Comparison of ENCODE assay signal across 11 cellular contexts in genomic region chr16:22670551-22670970, GRCh38.
DNase-seq lines count a peak whose midpoint lies in the region; ATAC-seq and TF ChIP-seq lines count a peak whose summit lies in the region.
"Had no signal": no experiment of that assay in that cellular context is flagged by ENCODE, and none has a peak within 500 bp of the region (broad histone marks: within the 10 kb centered on the region; RNA-seq: fewer than 3 reads in every experiment).

No MANE protein-coding gene starts in this region.

- peak overlapping the region; percentile 30 for H3K4me2 ChIP-seq in Karpas-422 (ENCODE audit: low read depth, low read length, poor library complexity, severe bottlenecking)

- H3K4me3 ChIP-seq in Karpas-422 (ENCODE audit: low read length), result no peak overlapping the region

- ATAC-seq in activated CD8-positive, alpha-beta T cell treated with anti-CD3 and anti-CD28 coated beads for 36 hours, result no peak
- ATAC-seq in activated CD8-positive, alpha-beta T cell treated with anti-CD3 and anti-CD28 coated beads, Interleukin-2, amount 10 ng/mL, durations not matched to agents 7 days and 5 days, result no peak
- ATAC-seq in stimulated activated effector memory CD8-positive, alpha-beta T cell treated with anti-CD3 and anti-CD28 coated beads, Interleukin-12 subunit alpha, Interleukin-12 subunit beta, amount 100 ng/mL, for 72 hours, result peak; percentile 36
- ATAC-seq in GM21515 (IDR thresholded peaks at IDR 0.05; ENCODE audit: unreplicated experiment) (no peak), GM21619 (IDR thresholded peaks at IDR 0.05; ENCODE audit: unreplicated experiment) (no peak)

- H3K4me1 ChIP-seq in Karpas-422 (ENCODE audit: low read length), result peaks cover 8% of the 10 kb centered on the region

- H3K27ac Mint-ChIP-seq in activated CD8-positive, alpha-beta T cell treated with anti-CD3 and anti-CD28 coated beads for 36 hours, result no peak overlapping the region
- H3K27ac Mint-ChIP-seq in activated CD8-positive, alpha-beta T cell treated with anti-CD3 and anti-CD28 coated beads, Interleukin-2, amount 10 ng/mL, durations not matched to agents 7 days and 5 days, result no peak overlapping the region
- H3K27ac Mint-ChIP-seq in stimulated activated effector memory CD8-positive, alpha-beta T cell treated with anti-CD3 and anti-CD28 coated beads, Interleukin-12 subunit alpha, Interleukin-12 subunit beta, amount 100 ng/mL, for 72 hours, result no peak overlapping the region
- H3K27ac Mint-ChIP-seq: CD8-positive, alpha-beta memory T cell; natural killer cell had no signal

- H3K79me2 ChIP-seq in Karpas-422 (ENCODE audit: low read length), result no peaks in the 10 kb centered on the region

- H3K27me3 Mint-ChIP-seq in activated CD8-positive, alpha-beta T cell treated with anti-CD3 and anti-CD28 coated beads for 36 hours, result no peaks in the 10 kb centered on the region
- peaks cover 2% of the 10 kb centered on the region for H3K27me3 Mint-ChIP-seq in activated CD8-positive, alpha-beta T cell treated with anti-CD3 and anti-CD28 coated beads, Interleukin-2, amount 10 ng/mL, durations not matched to agents 7 days and 5 days (ENCODE audit: low read depth)
- H3K27me3 Mint-ChIP-seq: central memory CD8-positive, alpha-beta T cell had no signal

- H2AFZ ChIP-seq in Karpas-422 (ENCODE audit: low read length), result no peak overlapping the region

- no peaks in the 10 kb centered on the region for H3K9me3 ChIP-seq in Karpas-422 (ENCODE audit: low read length)

- POLR2A ChIA-PET in activated CD8-positive, alpha-beta T cell treated with anti-CD3 and anti-CD28 coated beads for 36 hours (lab: Charles Lee), result interaction anchor here (0.6 kb wide), 1 partner anchor 15 kb away, joined by 3 read pairs; no protein-coding TSS in a partner anchor
- POLR2A ChIA-PET in activated CD8-positive, alpha-beta T cell treated with anti-CD3 and anti-CD28 coated beads, Interleukin-2, amount 10 ng/mL, durations not matched to agents 7 days and 5 days (lab: Charles Lee), result interaction anchor here (0.6 kb wide), 1 partner anchor 79 kb away, joined by 3 read pairs; no protein-coding TSS in a partner anchor

- no peak overlapping the region for H3K9ac ChIP-seq in Karpas-422 (ENCODE audit: low read length)

- TF ChIP-seq CTCF in activated CD8-positive, alpha-beta T cell treated with anti-CD3 and anti-CD28 coated beads for 36 hours (IDR thresholded peaks at IDR 0.05), result no peak

- CTCF ChIA-PET in activated CD8-positive, alpha-beta T cell treated with anti-CD3 and anti-CD28 coated beads for 36 hours (lab: Charles Lee), result no interaction called here
- CTCF ChIA-PET in activated CD8-positive, alpha-beta T cell treated with anti-CD3 and anti-CD28 coated beads, Interleukin-2, amount 10 ng/mL, durations not matched to agents 7 days and 5 days (lab: Charles Lee), result no interaction called here

- no peaks in the 10 kb centered on the region for H3K9me3 Mint-ChIP-seq in activated CD8-positive, alpha-beta T cell treated with anti-CD3 and anti-CD28 coated beads for 36 hours
- no peaks in the 10 kb centered on the region for H3K9me3 Mint-ChIP-seq in activated CD8-positive, alpha-beta T cell treated with anti-CD3 and anti-CD28 coated beads, Interleukin-2, amount 10 ng/mL, durations not matched to agents 7 days and 5 days (ENCODE audit: insufficient read depth)
- H3K9me3 Mint-ChIP-seq in stimulated activated effector memory CD8-positive, alpha-beta T cell treated with anti-CD3 and anti-CD28 coated beads, Interleukin-12 subunit alpha, Interleukin-12 subunit beta, amount 100 ng/mL, for 72 hours, result no peaks in the 10 kb centered on the region
- H3K9me3 Mint-ChIP-seq: CD8-positive, alpha-beta memory T cell; central memory CD8-positive, alpha-beta T cell; natural killer cell had no signal

- H3K27ac ChIP-seq in Karpas-422 (ENCODE audit: low read length), result no peak overlapping the region

- no peaks in the 10 kb centered on the region for H3K9me2 ChIP-seq in Karpas-422 (replicated peaks; ENCODE audit: insufficient read depth, low read length)

- H3K4me3 Mint-ChIP-seq in activated CD8-positive, alpha-beta T cell treated with anti-CD3 and anti-CD28 coated beads for 36 hours, result no peak overlapping the region
- H3K4me3 Mint-ChIP-seq in activated CD8-positive, alpha-beta T cell treated with anti-CD3 and anti-CD28 coated beads, Interleukin-2, amount 10 ng/mL, durations not matched to agents 7 days and 5 days, result no peak overlapping the region
- H3K4me3 Mint-ChIP-seq in stimulated activated effector memory CD8-positive, alpha-beta T cell treated with anti-CD3 and anti-CD28 coated beads, Interleukin-12 subunit alpha, Interleukin-12 subunit beta, amount 100 ng/mL, for 72 hours, result no peak overlapping the region
- H3K4me3 Mint-ChIP-seq: CD8-positive, alpha-beta memory T cell; central memory CD8-positive, alpha-beta T cell; natural killer cell had no signal

- no peaks in the 10 kb centered on the region for H3K36me3 Mint-ChIP-seq in activated CD8-positive, alpha-beta T cell treated with anti-CD3 and anti-CD28 coated beads for 36 hours (ENCODE audit: low read depth)
- no peaks in the 10 kb centered on the region for H3K36me3 Mint-ChIP-seq in activated CD8-positive, alpha-beta T cell treated with anti-CD3 and anti-CD28 coated beads, Interleukin-2, amount 10 ng/mL, durations not matched to agents 7 days and 5 days (ENCODE audit: low read depth)
- no peaks in the 10 kb centered on the region for H3K36me3 Mint-ChIP-seq in stimulated activated effector memory CD8-positive, alpha-beta T cell treated with anti-CD3 and anti-CD28 coated beads, Interleukin-12 subunit alpha, Interleukin-12 subunit beta, amount 100 ng/mL, for 72 hours
- H3K36me3 Mint-ChIP-seq: CD8-positive, alpha-beta memory T cell; natural killer cell had no signal

- no peaks in the 10 kb centered on the region for H4K20me1 ChIP-seq in Karpas-422 (ENCODE audit: insufficient read depth, low read depth, low read length)

- H3K27me3 ChIP-seq in Karpas-422 (ENCODE audit: low read length), result no peaks in the 10 kb centered on the region

- H3K36me3 ChIP-seq in Karpas-422 (ENCODE audit: insufficient read depth, low read length), result no peaks in the 10 kb centered on the region

- intact Hi-C loops in activated CD8-positive, alpha-beta T cell treated with anti-CD3 and anti-CD28 coated beads for 36 hours (cut with micrococcal nuclease), result no loop called here

- no peaks in the 10 kb centered on the region for H3K4me1 Mint-ChIP-seq in activated CD8-positive, alpha-beta T cell treated with anti-CD3 and anti-CD28 coated beads for 36 hours (ENCODE audit: low read depth)
- H3K4me1 Mint-ChIP-seq in activated CD8-positive, alpha-beta T cell treated with anti-CD3 and anti-CD28 coated beads, Interleukin-2, amount 10 ng/mL, durations not matched to agents 7 days and 5 days (ENCODE audit: low read depth), result no peaks in the 10 kb centered on the region
- no peaks in the 10 kb centered on the region for H3K4me1 Mint-ChIP-seq in stimulated activated effector memory CD8-positive, alpha-beta T cell treated with anti-CD3 and anti-CD28 coated beads, Interleukin-12 subunit alpha, Interleukin-12 subunit beta, amount 100 ng/mL, for 72 hours
- H3K4me1 Mint-ChIP-seq: CD8-positive, alpha-beta memory T cell; central memory CD8-positive, alpha-beta T cell; natural killer cell had no signal

- peak; percentile 26 for DNase-seq in activated CD8-positive, alpha-beta T cell treated with anti-CD3 and anti-CD28 coated beads for 36 hours
- DNase-seq in activated CD8-positive, alpha-beta T cell treated with anti-CD3 and anti-CD28 coated beads, Interleukin-2, amount 10 ng/mL, durations not matched to agents 7 days and 5 days, result no peak
- DNase-seq in Karpas-422, result peak; percentile 89
- peak; percentile 27 for DNase-seq in dermis blood vessel endothelial cell
- no peak for DNase-seq in stimulated activated effector memory CD8-positive, alpha-beta T cell treated with anti-CD3 and anti-CD28 coated beads, Interleukin-12 subunit alpha, Interleukin-12 subunit beta, amount 100 ng/mL, for 72 hours (ENCODE audit: low spot score in 2 of 2)
- no peak for DNase-seq in effector CD4-positive, alpha-beta T cell
- DNase-seq: natural killer cell had no signal

Comparison
In these comparisons a context has a peak if more than half of its experiments do, and no peak if none do; other contexts are left out.
1. DNase-seq: peak in activated CD8-positive, alpha-beta T cell treated with anti-CD3 and anti-CD28 coated beads for 36 hours (single experiment), Karpas-422 (single experiment) and dermis blood vessel endothelial cell (single experiment); none in activated CD8-positive, alpha-beta T cell treated with anti-CD3 and anti-CD28 coated beads, Interleukin-2, amount 10 ng/mL, durations not matched to agents 7 days and 5 days (single experiment), stimulated activated effector memory CD8-positive, alpha-beta T cell treated with anti-CD3 and anti-CD28 coated beads, Interleukin-12 subunit alpha, Interleukin-12 subunit beta, amount 100 ng/mL, for 72 hours (0 of 2) and effector CD4-positive, alpha-beta T cell (single experiment).